12 cellular contexts compared by ENCODE assay signal in genomic region chr12:124496584-124496983, GRCh38.
DNase-seq lines count a peak whose midpoint lies in the region; ATAC-seq, FAIRE-seq and TF ChIP-seq lines count a peak whose summit lies in the region.
"Had no signal": no experiment of that assay in that cellular context is flagged by ENCODE, and none has a peak within 500 bp of the region (broad histone marks: within the 10 kb centered on the region; RNA-seq: fewer than 3 reads in every experiment).

No MANE protein-coding gene starts in this region.

- peaks cover 22% of the 10 kb centered on the region for H3K4me1 Mint-ChIP-seq in activated CD4-positive, alpha-beta memory T cell treated with anti-CD3 and anti-CD28 coated beads, Interleukin-2, amount 10 ng/mL, durations not matched to agents 7 days and 5 days

- in situ Hi-C loops in GM13976 (cut with MboI; ENCODE audit: low sequenced_read_pairs, unreplicated experiment): no loop called here

- H3K4me3 Mint-ChIP-seq in activated CD4-positive, alpha-beta memory T cell treated with anti-CD3 and anti-CD28 coated beads, Interleukin-2, amount 10 ng/mL, durations not matched to agents 7 days and 5 days: no peak overlapping the region
- H3K4me3 Mint-ChIP-seq: central memory CD8-positive, alpha-beta T cell; natural killer cell treated with Interleukin-12 subunit alpha and Interleukin-12 subunit beta and Interleukin-15 and Interleukin-18, amount 100 ng/mL, for 72 hours had no signal

- POLR2A ChIA-PET in activated CD4-positive, alpha-beta memory T cell treated with anti-CD3 and anti-CD28 coated beads, Interleukin-2, amount 10 ng/mL, durations not matched to agents 7 days and 5 days (lab: Charles Lee): no interaction called here

- CTCF ChIA-PET in activated CD4-positive, alpha-beta memory T cell treated with anti-CD3 and anti-CD28 coated beads, Interleukin-2, amount 10 ng/mL, durations not matched to agents 7 days and 5 days (lab: Charles Lee): no interaction called here

- peaks cover 4% of the 10 kb centered on the region for H3K36me3 Mint-ChIP-seq in activated CD4-positive, alpha-beta memory T cell treated with anti-CD3 and anti-CD28 coated beads, Interleukin-2, amount 10 ng/mL, durations not matched to agents 7 days and 5 days (ENCODE audit: low read depth)
- H3K36me3 Mint-ChIP-seq: natural killer cell treated with Interleukin-12 subunit alpha and Interleukin-12 subunit beta and Interleukin-15 and Interleukin-18, amount 100 ng/mL, for 72 hours had no signal

- no peak for FAIRE-seq in H54 (lab: Jason Lieb, UNC)

- peak; percentile 82 for DNase-seq in AG08396 (ENCODE audit: low spot score)
- DNase-seq in GM13976 (ENCODE audit: low spot score): peak; percentile 76
- peak; percentile 20 for DNase-seq in activated CD4-positive, alpha-beta memory T cell treated with anti-CD3 and anti-CD28 coated beads, Interleukin-2, amount 10 ng/mL, durations not matched to agents 7 days and 5 days
- peak; percentile 62 for DNase-seq in iPS-NIHi7 (ENCODE audit: extremely low spot score)
- DNase-seq in C1 segment of cervical spinal cord (lab: John Stamatoyannopoulos, UW): no peak
- DNase-seq in H54 (ENCODE audit: insufficient read length, low spot score): no peak
- DNase-seq: NCI-H2081, RPMI8226 had no signal

- no peaks in the 10 kb centered on the region for H3K9me3 Mint-ChIP-seq in activated CD4-positive, alpha-beta memory T cell treated with anti-CD3 and anti-CD28 coated beads, Interleukin-2, amount 10 ng/mL, durations not matched to agents 7 days and 5 days
- H3K9me3 Mint-ChIP-seq: central memory CD8-positive, alpha-beta T cell; natural killer cell treated with Interleukin-12 subunit alpha and Interleukin-12 subunit beta and Interleukin-15 and Interleukin-18, amount 100 ng/mL, for 72 hours had no signal

- TF ChIP-seq POLR2A in H54 (IDR thresholded peaks at IDR 0.05; ENCODE audit: low read depth, low read length): no peak

- no peak for TF ChIP-seq CTCF in GM13976 (IDR thresholded peaks at IDR 0.05; ENCODE audit: borderline replicate concordance, control extremely low read depth, extremely low read depth, insufficient read depth, missing control alignments)

- no peaks in the 10 kb centered on the region for H3K27me3 Mint-ChIP-seq in activated CD4-positive, alpha-beta memory T cell treated with anti-CD3 and anti-CD28 coated beads, Interleukin-2, amount 10 ng/mL, durations not matched to agents 7 days and 5 days
- H3K27me3 Mint-ChIP-seq: central memory CD8-positive, alpha-beta T cell; natural killer cell treated with Interleukin-12 subunit alpha and Interleukin-12 subunit beta and Interleukin-15 and Interleukin-18, amount 100 ng/mL, for 72 hours had no signal

- ATAC-seq in GM21515 (IDR thresholded peaks at IDR 0.05; ENCODE audit: unreplicated experiment) (no peak), GM21717 (IDR thresholded peaks at IDR 0.05; ENCODE audit: unreplicated experiment) (no peak)
- ATAC-seq: natural killer cell treated with Interleukin-12 subunit alpha and Interleukin-12 subunit beta and Interleukin-15 and Interleukin-18, amount 100 ng/mL, for 72 hours had no signal

- H3K27ac Mint-ChIP-seq in activated CD4-positive, alpha-beta memory T cell treated with anti-CD3 and anti-CD28 coated beads, Interleukin-2, amount 10 ng/mL, durations not matched to agents 7 days and 5 days: no peak overlapping the region
- H3K27ac Mint-ChIP-seq: natural killer cell treated with Interleukin-12 subunit alpha and Interleukin-12 subunit beta and Interleukin-15 and Interleukin-18, amount 100 ng/mL, for 72 hours had no signal

Comparison
In these comparisons a context has a peak if more than half of its experiments do, and no peak if none do; other contexts are left out.
1. DNase-seq: peak in AG08396 (single experiment), GM13976 (single experiment), activated CD4-positive, alpha-beta memory T cell treated with anti-CD3 and anti-CD28 coated beads, Interleukin-2, amount 10 ng/mL, durations not matched to agents 7 days and 5 days (single experiment) and iPS-NIHi7 (single experiment); none in C1 segment of cervical spinal cord (0 of 14) and H54 (single experiment).